Comparison of ENCODE assay signal across 19 cellular contexts in genomic region chr21:33855190-33855589, GRCh38.
DNase-seq lines count a peak whose midpoint lies in the region; ATAC-seq and TF ChIP-seq lines count a peak whose summit lies in the region.
"Had no signal": no experiment of that assay in that cellular context is flagged by ENCODE, and none has a peak within 500 bp of the region (broad histone marks: within the 10 kb centered on the region; RNA-seq: fewer than 3 reads in every experiment).

No MANE protein-coding gene starts in this region.

- ATAC-seq in activated CD8-positive, alpha-beta T cell treated with anti-CD3 and anti-CD28 coated beads for 36 hours, result peak; percentile 47
- ATAC-seq in HG03097 (IDR thresholded peaks at IDR 0.05; ENCODE audit: low FRiP score, unreplicated experiment) (no peak), GM21360 (IDR thresholded peaks at IDR 0.05; ENCODE audit: unreplicated experiment) (no peak)
- no peak for ATAC-seq in CD8-positive, alpha-beta T cell
- ATAC-seq in stimulated activated naive CD8-positive, alpha-beta T cell treated with anti-CD3 and anti-CD28 coated beads, Interleukin-15, Interleukin-2, amounts not matched to agents 100 U/mL and 50 U/mL, for 24 hours, result no peak
- ATAC-seq: pancreas; stimulated activated memory B cell treated with anti-CD40 and anti-IgM and Interleukin-4, amounts not matched to agents 10 μg/mL and 1 μg/mL and 100 μg/mL, for 72 hours had no signal

- intact Hi-C loops in activated CD8-positive, alpha-beta T cell treated with anti-CD3 and anti-CD28 coated beads for 36 hours (cut with micrococcal nuclease), result no loop called here
- intact Hi-C loops in posterior vena cava (cut with DNase I), result no loop called here
- intact Hi-C loops in CD8-positive, alpha-beta T cell (cut with DNase I, micrococcal nuclease), result no loop called here

- no peaks in the 10 kb centered on the region for H3K9me2 ChIP-seq in MM.1S (replicated peaks; ENCODE audit: insufficient read depth, low read length)

- DNase-seq in MM.1S, result no peak
- DNase-seq in activated CD8-positive, alpha-beta T cell treated with anti-CD3 and anti-CD28 coated beads for 36 hours, result no peak
- peak; percentile 20 for DNase-seq in posterior vena cava (ENCODE audit: low spot score)
- no peak for DNase-seq in CD8-positive, alpha-beta T cell
- DNase-seq in stimulated activated naive CD8-positive, alpha-beta T cell treated with anti-CD3 and anti-CD28 coated beads, Interleukin-15, Interleukin-2, amounts not matched to agents 100 U/mL and 50 U/mL, for 24 hours, result no peak
- DNase-seq: activated CD4-positive, alpha-beta T cell treated with anti-CD3 and anti-CD28 coated beads for 4 hours; activated naive CD8-positive, alpha-beta T cell treated with anti-CD3 and anti-CD28 coated beads, Interleukin-2, amount 10 ng/mL, durations not matched to agents 7 days and 5 days; activated T-cell treated with anti-CD3 and anti-CD28 coated beads, Interleukin-2, amount 50 U/mL, for 1 hour; left ventricle myocardium inferior; NCI-H187 treated with DMSO at 0.1 percent for 48 hours; NCI-H524; pancreas; transverse colon had no signal

- H3K9me3 Mint-ChIP-seq in activated CD8-positive, alpha-beta T cell treated with anti-CD3 and anti-CD28 coated beads for 36 hours, result no peaks in the 10 kb centered on the region
- H3K9me3 Mint-ChIP-seq in CD8-positive, alpha-beta T cell, result no peaks in the 10 kb centered on the region
- H3K9me3 Mint-ChIP-seq: activated naive CD8-positive, alpha-beta T cell treated with anti-CD3 and anti-CD28 coated beads, Interleukin-2, amount 10 ng/mL, durations not matched to agents 7 days and 5 days; CD14-positive monocyte; stimulated activated memory B cell treated with anti-CD40 and anti-IgM and Interleukin-4, amounts not matched to agents 10 μg/mL and 1 μg/mL and 100 μg/mL, for 72 hours had no signal

- CTCF ChIA-PET in activated CD8-positive, alpha-beta T cell treated with anti-CD3 and anti-CD28 coated beads for 36 hours (lab: Charles Lee), result no interaction called here
- CTCF ChIA-PET in CD8-positive, alpha-beta T cell (lab: Charles Lee), result no interaction called here

- no peaks in the 10 kb centered on the region for H3K4me1 ChIP-seq in MM.1S (ENCODE audit: low read length)
- H3K4me1 ChIP-seq in CD8-positive, alpha-beta T cell (ENCODE audit: insufficient read depth, low read length), result no peaks in the 10 kb centered on the region
- H3K4me1 ChIP-seq: left ventricle myocardium inferior, pancreas, transverse colon had no signal

- H3K4me2 ChIP-seq in MM.1S (ENCODE audit: low read depth, low read length), result no peak overlapping the region
- H3K4me2 ChIP-seq: smooth muscle cell had no signal

- no peak overlapping the region for H3K4me3 Mint-ChIP-seq in activated CD8-positive, alpha-beta T cell treated with anti-CD3 and anti-CD28 coated beads for 36 hours
- H3K4me3 Mint-ChIP-seq in CD8-positive, alpha-beta T cell, result no peak overlapping the region
- H3K4me3 Mint-ChIP-seq: activated naive CD8-positive, alpha-beta T cell treated with anti-CD3 and anti-CD28 coated beads, Interleukin-2, amount 10 ng/mL, durations not matched to agents 7 days and 5 days; CD14-positive monocyte; stimulated activated memory B cell treated with anti-CD40 and anti-IgM and Interleukin-4, amounts not matched to agents 10 μg/mL and 1 μg/mL and 100 μg/mL, for 72 hours had no signal

- no peaks in the 10 kb centered on the region for H3K4me1 Mint-ChIP-seq in activated CD8-positive, alpha-beta T cell treated with anti-CD3 and anti-CD28 coated beads for 36 hours (ENCODE audit: low read depth)
- H3K4me1 Mint-ChIP-seq in CD8-positive, alpha-beta T cell (ENCODE audit: low read depth), result no peaks in the 10 kb centered on the region
- H3K4me1 Mint-ChIP-seq: activated naive CD8-positive, alpha-beta T cell treated with anti-CD3 and anti-CD28 coated beads, Interleukin-2, amount 10 ng/mL, durations not matched to agents 7 days and 5 days; CD14-positive monocyte; stimulated activated memory B cell treated with anti-CD40 and anti-IgM and Interleukin-4, amounts not matched to agents 10 μg/mL and 1 μg/mL and 100 μg/mL, for 72 hours had no signal

- H3K27ac Mint-ChIP-seq in activated CD8-positive, alpha-beta T cell treated with anti-CD3 and anti-CD28 coated beads for 36 hours, result no peak overlapping the region
- no peak overlapping the region for H3K27ac Mint-ChIP-seq in CD8-positive, alpha-beta T cell
- H3K27ac Mint-ChIP-seq: activated naive CD8-positive, alpha-beta T cell treated with anti-CD3 and anti-CD28 coated beads, Interleukin-2, amount 10 ng/mL, durations not matched to agents 7 days and 5 days; stimulated activated memory B cell treated with anti-CD40 and anti-IgM and Interleukin-4, amounts not matched to agents 10 μg/mL and 1 μg/mL and 100 μg/mL, for 72 hours had no signal

- no peaks in the 10 kb centered on the region for H4K20me1 ChIP-seq in MM.1S (ENCODE audit: insufficient read depth, low read length)

- POLR2A ChIA-PET in activated CD8-positive, alpha-beta T cell treated with anti-CD3 and anti-CD28 coated beads for 36 hours (lab: Charles Lee), result no interaction called here
- POLR2A ChIA-PET in CD8-positive, alpha-beta T cell (lab: Charles Lee), result no interaction called here

- H3K36me3 ChIP-seq in MM.1S (replicated peaks; ENCODE audit: insufficient read depth, low read length), result no peaks in the 10 kb centered on the region
- no peaks in the 10 kb centered on the region for H3K36me3 ChIP-seq in CD8-positive, alpha-beta T cell (ENCODE audit: insufficient read depth, low read length)
- H3K36me3 ChIP-seq: left ventricle myocardium inferior, pancreas, transverse colon had no signal

- TF ChIP-seq CTCF in GM12872 (IDR thresholded peaks at IDR 0.05; ENCODE audit: insufficient read depth, low read depth, low read length) (peak; percentile 42), MM.1S (IDR thresholded peaks at IDR 0.05; ENCODE audit: low read length) (peak; percentile 26)
- TF ChIP-seq CTCF in activated CD8-positive, alpha-beta T cell treated with anti-CD3 and anti-CD28 coated beads for 36 hours (IDR thresholded peaks at IDR 0.05), result no peak
- TF ChIP-seq CTCF in CD8-positive, alpha-beta T cell (IDR thresholded peaks at IDR 0.05), result no peak

- no peak overlapping the region for H2AFZ ChIP-seq in MM.1S (ENCODE audit: low read length)

- no peaks in the 10 kb centered on the region for H3K36me3 Mint-ChIP-seq in activated CD8-positive, alpha-beta T cell treated with anti-CD3 and anti-CD28 coated beads for 36 hours (ENCODE audit: low read depth)
- H3K36me3 Mint-ChIP-seq in CD8-positive, alpha-beta T cell, result no peaks in the 10 kb centered on the region
- H3K36me3 Mint-ChIP-seq: activated naive CD8-positive, alpha-beta T cell treated with anti-CD3 and anti-CD28 coated beads, Interleukin-2, amount 10 ng/mL, durations not matched to agents 7 days and 5 days; CD14-positive monocyte; stimulated activated memory B cell treated with anti-CD40 and anti-IgM and Interleukin-4, amounts not matched to agents 10 μg/mL and 1 μg/mL and 100 μg/mL, for 72 hours had no signal

- no peak overlapping the region for H3K9ac ChIP-seq in MM.1S (ENCODE audit: low read length)

- H3K79me2 ChIP-seq in MM.1S (ENCODE audit: low read length), result no peaks in the 10 kb centered on the region

- no peak overlapping the region for H3K4me3 ChIP-seq in MM.1S (ENCODE audit: low read length)
- H3K4me3 ChIP-seq in CD8-positive, alpha-beta T cell (ENCODE audit: low read depth, low read length), result no peak overlapping the region
- H3K4me3 ChIP-seq: left ventricle myocardium inferior, pancreas, smooth muscle cell, transverse colon had no signal

- no peaks in the 10 kb centered on the region for H3F3A ChIP-seq in MM.1S (ENCODE audit: insufficient read depth, low read length)

- no peaks in the 10 kb centered on the region for H3K9me3 ChIP-seq in MM.1S (replicated peaks; ENCODE audit: insufficient read depth, low read length)
- no peaks in the 10 kb centered on the region for H3K9me3 ChIP-seq in CD8-positive, alpha-beta T cell (ENCODE audit: low read length)
- H3K9me3 ChIP-seq: left ventricle myocardium inferior, pancreas, transverse colon had no signal

- no peaks in the 10 kb centered on the region for H3K27me3 Mint-ChIP-seq in activated CD8-positive, alpha-beta T cell treated with anti-CD3 and anti-CD28 coated beads for 36 hours
- H3K27me3 Mint-ChIP-seq in CD8-positive, alpha-beta T cell (ENCODE audit: low read depth), result no peaks in the 10 kb centered on the region
- H3K27me3 Mint-ChIP-seq: activated naive CD8-positive, alpha-beta T cell treated with anti-CD3 and anti-CD28 coated beads, Interleukin-2, amount 10 ng/mL, durations not matched to agents 7 days and 5 days had no signal

- H3K27me3 ChIP-seq in MM.1S (replicated peaks; ENCODE audit: insufficient read depth, low read length), result no peaks in the 10 kb centered on the region
- no peaks in the 10 kb centered on the region for H3K27me3 ChIP-seq in CD8-positive, alpha-beta T cell (ENCODE audit: insufficient read depth, low read length)
- H3K27me3 ChIP-seq: pancreas, transverse colon had no signal

- H3K27ac ChIP-seq in MM.1S (ENCODE audit: low read length), result no peak overlapping the region
- no peak overlapping the region for H3K27ac ChIP-seq in CD8-positive, alpha-beta T cell (ENCODE audit: low read depth, low read length)
- H3K27ac ChIP-seq: left ventricle myocardium inferior, pancreas, transverse colon had no signal

Comparison
In these comparisons a context has a peak if more than half of its experiments do, and no peak if none do; other contexts are left out.
1. CTCF ChIP-seq: peak in GM12872 (single experiment) and MM.1S (single experiment); none in activated CD8-positive, alpha-beta T cell treated with anti-CD3 and anti-CD28 coated beads for 36 hours (single experiment) and CD8-positive, alpha-beta T cell (single experiment).